ENCODE assay signal across 8 cellular contexts in genomic region chr12:44875954-44876553, GRCh38. TPM values are rescaled to one million over a fixed set of nuclear protein-coding genes. Genes with fewer than 3 reads are reported as not detected.
DNase-seq lines count a peak whose midpoint lies in the region; ATAC-seq and TF ChIP-seq lines count a peak whose summit lies in the region.

Gene NELL2, minus strand, starts transcription at chr12:44876315. Its CDS starts 446 bp downstream, at chr12:44875869.

- peaks cover 0 to 10% (median 0%) of the 10 kb centered on the region in 45 donors for H3K27me3 ChIP-seq in dorsolateral prefrontal cortex

- intact Hi-C loops in dorsolateral prefrontal cortex (cut with DNase I), result loop anchor here in 1 of 2 donors (5.0 kb wide), 1 partner anchor 864 kb away; no protein-coding TSS in a partner anchor

- TF ChIP-seq CTCF in AG10803 (conservative IDR thresholded peaks at IDR 0.05; ENCODE audit: low read length) (no peak), dorsolateral prefrontal cortex (IDR thresholded peaks at IDR 0.05 in 54 of 56, conservative IDR thresholded peaks at IDR 0.05 in 2 of 56; ENCODE audit: low read depth in 1 of 56, partially characterized antibody in 56 of 56) (no peak)

- peak within 1 kb of the TSS; percentile 82 for H3K4me3 Mint-ChIP-seq in activated CD4-positive, alpha-beta memory T cell treated with anti-CD3 and anti-CD28 coated beads, Interleukin-2, amount 10 ng/mL, durations not matched to agents 7 days and 5 days
- H3K4me3 Mint-ChIP-seq in memory B cell, result peak within 1 kb of the TSS; percentile 88

- H3K4me3 ChIP-seq in AG10803 (ENCODE audit: low read length) (peak within 1 kb of the TSS; percentile 53), dorsolateral prefrontal cortex (peak within 1 kb of the TSS; percentile 46 to 86 (median 69))

- peaks cover 31% of the 10 kb centered on the region for H3K4me1 Mint-ChIP-seq in activated CD4-positive, alpha-beta memory T cell treated with anti-CD3 and anti-CD28 coated beads, Interleukin-2, amount 10 ng/mL, durations not matched to agents 7 days and 5 days
- peaks cover 14% of the 10 kb centered on the region for H3K4me1 Mint-ChIP-seq in memory B cell

- POLR2A ChIA-PET in activated CD4-positive, alpha-beta memory T cell treated with anti-CD3 and anti-CD28 coated beads, Interleukin-2, amount 10 ng/mL, durations not matched to agents 7 days and 5 days (lab: Charles Lee), result interaction anchor here (1.0 to 1.2 kb wide), 3 partner anchors 15 to 29 kb away, joined by 3 to 6 read pairs (median 3); no protein-coding TSS in a partner anchor

- H3K36me3 Mint-ChIP-seq in activated CD4-positive, alpha-beta memory T cell treated with anti-CD3 and anti-CD28 coated beads, Interleukin-2, amount 10 ng/mL, durations not matched to agents 7 days and 5 days (ENCODE audit: low read depth), result no peaks in the 10 kb centered on the region
- no peaks in the 10 kb centered on the region for H3K36me3 Mint-ChIP-seq in memory B cell

- peak; percentile 43 for ATAC-seq in GM21529 (IDR thresholded peaks at IDR 0.05; ENCODE audit: unreplicated experiment)
- ATAC-seq in memory B cell (ENCODE audit: low read depth), result peak; percentile 55

- peak within 1 kb of the TSS; percentile 9 for H3K27ac Mint-ChIP-seq in activated CD4-positive, alpha-beta memory T cell treated with anti-CD3 and anti-CD28 coated beads, Interleukin-2, amount 10 ng/mL, durations not matched to agents 7 days and 5 days
- peak within 1 kb of the TSS; percentile 6 for H3K27ac Mint-ChIP-seq in memory B cell

- CTCF ChIA-PET in activated CD4-positive, alpha-beta memory T cell treated with anti-CD3 and anti-CD28 coated beads, Interleukin-2, amount 10 ng/mL, durations not matched to agents 7 days and 5 days (lab: Charles Lee), result interaction anchor here (0.9 to 5.6 kb wide), 5 partner anchors 17 to 101 kb away, joined by 3 to 58 read pairs (median 3); no protein-coding TSS in a partner anchor

- DNase-seq in AG10803 (ENCODE audit: low read depth) (peak; percentile 14), NCI-H2171 (lab: John Stamatoyannopoulos, UW) (peak; percentile 41), dorsolateral prefrontal cortex (peak in 9 of 10 donors; percentile 37 to 80 (median 69)), memory B cell (ENCODE audit: low spot score in 2 of 2) (peak in 1 of 2 donors; percentile 15), pons (ENCODE audit: low spot score) (no peak)
- DNase-seq in activated CD4-positive, alpha-beta memory T cell treated with anti-CD3 and anti-CD28 coated beads, Interleukin-2, amount 10 ng/mL, durations not matched to agents 7 days and 5 days, result peak; percentile 66
- DNase-seq in stimulated activated CD8-positive, alpha-beta memory T cell treated with anti-CD3 and anti-CD28 coated beads, Interleukin-12 subunit alpha, Interleukin-12 subunit beta, amount 100 ng/mL, for 4 hours (ENCODE audit: low read depth), result peak; percentile 57

- H3K27ac ChIP-seq in dorsolateral prefrontal cortex, result peak within 1 kb of the TSS in 54 of 59 donors; percentile 8 to 83 (median 69)

- H3K27me3 Mint-ChIP-seq in activated CD4-positive, alpha-beta memory T cell treated with anti-CD3 and anti-CD28 coated beads, Interleukin-2, amount 10 ng/mL, durations not matched to agents 7 days and 5 days, result peaks cover 21% of the 10 kb centered on the region
- peaks cover 17% of the 10 kb centered on the region for H3K27me3 Mint-ChIP-seq in memory B cell

- H3K9me3 Mint-ChIP-seq in activated CD4-positive, alpha-beta memory T cell treated with anti-CD3 and anti-CD28 coated beads, Interleukin-2, amount 10 ng/mL, durations not matched to agents 7 days and 5 days, result peaks cover 4% of the 10 kb centered on the region
- H3K9me3 Mint-ChIP-seq in memory B cell, result peaks cover 8% of the 10 kb centered on the region

RNA-seq across cellular contexts. Expression of gene NELL2, which starts in this region (rescaled TPM):
- total RNA-seq in activated CD4-positive, alpha-beta memory T cell treated with anti-CD3 and anti-CD28 coated beads, Interleukin-2, amount 10 ng/mL, durations not matched to agents 7 days and 5 days, result 10 to 100 TPM; 10.1 to 10.5 TPM
- 100 to 1,000 TPM in 119 of 120 experiments, 10 to 100 TPM in 1; 95.5 to 433 (median 285) TPM for total RNA-seq in dorsolateral prefrontal cortex

Comparison
In these comparisons a context has a peak if more than half of its experiments do, and no peak if none do; other contexts are left out.
1. RNA of gene NELL2 (total RNA-seq): 95.5 to 433 TPM in dorsolateral prefrontal cortex; 10.1 to 10.5 TPM in activated CD4-positive, alpha-beta memory T cell treated with anti-CD3 and anti-CD28 coated beads, Interleukin-2, amount 10 ng/mL, durations not matched to agents 7 days and 5 days; every median in the first group is over 4 times any median in the second.